ENCODE assay signal across 8 cellular contexts in genomic region chr7:23679898-23680416, GRCh38. TPM values are rescaled to one million over a fixed set of nuclear protein-coding genes. Genes with fewer than 3 reads are reported as not detected.
DNase-seq lines count a peak whose midpoint lies in the region; ATAC-seq lines count a peak whose summit lies in the region.

Gene FAM221A, plus strand, starts transcription at chr7:23680199. Its CDS starts 20 bp downstream, at chr7:23680219.

- DNase-seq in Daoy (ENCODE audit: low read depth) (peak; percentile 93), Karpas-422 (peak; percentile 94), SJSA1 (ENCODE audit: low read depth in 1 of 2, low spot score in 2 of 2) (peak; percentile 44 to 82), adipocyte (ENCODE audit: low read depth) (peak; percentile 84), left ventricle myocardium superior (peak; percentile 95), pulmonary artery endothelial cell (ENCODE audit: low read depth, low spot score) (peak; percentile 37)

- H3K9me2 ChIP-seq in Karpas-422 (replicated peaks; ENCODE audit: insufficient read depth, low read length) = no peaks in the 10 kb centered on the region

- no peak within 1 kb of the TSS for H3K27ac ChIP-seq in Karpas-422 (ENCODE audit: low read length)
- H3K27ac ChIP-seq in SJSA1 = no peak within 1 kb of the TSS
- H3K27ac ChIP-seq in urinary bladder (ENCODE audit: low read depth) = peak within 1 kb of the TSS; percentile 93

- H4K20me1 ChIP-seq in Karpas-422 (ENCODE audit: insufficient read depth, low read depth, low read length) = no peaks in the 10 kb centered on the region

- H3K4me1 ChIP-seq in Karpas-422 (ENCODE audit: low read length) (peaks cover 19% of the 10 kb centered on the region), SJSA1 (replicated peaks) (peaks cover 11% of the 10 kb centered on the region), adipocyte (ENCODE audit: control insufficient read depth, insufficient read depth, low read length) (peaks cover 7% of the 10 kb centered on the region), urinary bladder (ENCODE audit: insufficient read depth) (peaks cover 2% of the 10 kb centered on the region)

- H3K4me3 ChIP-seq in Karpas-422 (ENCODE audit: low read length) = peak within 1 kb of the TSS; percentile 84
- H3K4me3 ChIP-seq in SJSA1 = peak within 1 kb of the TSS; percentile 49
- peak within 1 kb of the TSS; percentile 94 for H3K4me3 ChIP-seq in adipocyte (ENCODE audit: low read length)
- H3K4me3 ChIP-seq in urinary bladder (ENCODE audit: low read depth, low read length) = peak within 1 kb of the TSS; percentile 96

- ATAC-seq in GM21723 (IDR thresholded peaks at IDR 0.05; ENCODE audit: unreplicated experiment) = peak; percentile 94
- ATAC-seq in left ventricle myocardium superior = peak; percentile 100

- H3K79me2 ChIP-seq in Karpas-422 (ENCODE audit: low read length) = peaks cover 11% of the 10 kb centered on the region; the same call in 1 of the 2 replicates

- H3K4me2 ChIP-seq in Karpas-422 (ENCODE audit: low read depth, low read length, poor library complexity, severe bottlenecking) = peak within 1 kb of the TSS; percentile 83

- H3K36me3 ChIP-seq in Karpas-422 (ENCODE audit: insufficient read depth, low read length) (no peaks in the 10 kb centered on the region), SJSA1 (no peaks in the 10 kb centered on the region), adipocyte (ENCODE audit: control insufficient read depth, insufficient read depth, low read length, severe bottlenecking) (no peaks in the 10 kb centered on the region), urinary bladder (ENCODE audit: insufficient read depth) (no peaks in the 10 kb centered on the region)

- under 1% methylated on average over 53 of the region's 53 CpGs for WGBS in urinary bladder

- H3K27me3 ChIP-seq in Karpas-422 (ENCODE audit: low read length) (no peaks in the 10 kb centered on the region), SJSA1 (replicated peaks) (no peaks in the 10 kb centered on the region), adipocyte (replicated peaks; ENCODE audit: control insufficient read depth, insufficient read depth, low read length) (no peaks in the 10 kb centered on the region)

- H3K9me3 ChIP-seq in Karpas-422 (ENCODE audit: low read length) (no peaks in the 10 kb centered on the region), SJSA1 (replicated peaks) (no peaks in the 10 kb centered on the region), adipocyte (ENCODE audit: control insufficient read depth, low read length) (no peaks in the 10 kb centered on the region)

- intact Hi-C loops in left ventricle myocardium superior (cut with micrococcal nuclease) = loop anchor here (10.0 kb wide), 1 partner anchor 85 kb away; the partner anchor contains the start of gene CCDC126

- peak within 1 kb of the TSS; percentile 97 for H2AFZ ChIP-seq in Karpas-422 (ENCODE audit: low read length)

- H3K9ac ChIP-seq in Karpas-422 (ENCODE audit: low read length) (peak within 1 kb of the TSS; percentile 77), adipocyte (ENCODE audit: low read length) (peak within 1 kb of the TSS; percentile 66)

RNA-seq across cellular contexts. Expression of gene FAM221A, which starts in this region (rescaled TPM):
- total RNA-seq in Daoy (2014; rRNA removed; shearing (Covaris generic)) = 6.5 and 6.9 TPM in 2 replicates
- total RNA-seq in Karpas-422 (2014; rRNA removed; shearing (Covaris generic); ENCODE audit: low replicate concordance) = 4.5 and 14.0 TPM in 2 replicates
- total RNA-seq in SJSA1 (2014; rRNA removed; shearing (Covaris generic)) = 2.3 and 7.2 TPM in 2 replicates
- 2.1 TPM for total RNA-seq in left ventricle myocardium superior
- total RNA-seq in pulmonary artery endothelial cell = 5.3 and 8.4 TPM in 2 replicates
- total RNA-seq in urinary bladder = 4.3 TPM
- polyA plus RNA-seq in urinary bladder = 7.7 TPM

Comparison
In these comparisons a context has a peak if more than half of its experiments do, and no peak if none do; other contexts are left out.
1. DNase-seq: peak in every context shown above with its lines; median percentile 95 in left ventricle myocardium superior; 94 in Karpas-422; 93 in Daoy; 84 in adipocyte; 63 in SJSA1; 37 in pulmonary artery endothelial cell.